In the genomic region with DNA sequence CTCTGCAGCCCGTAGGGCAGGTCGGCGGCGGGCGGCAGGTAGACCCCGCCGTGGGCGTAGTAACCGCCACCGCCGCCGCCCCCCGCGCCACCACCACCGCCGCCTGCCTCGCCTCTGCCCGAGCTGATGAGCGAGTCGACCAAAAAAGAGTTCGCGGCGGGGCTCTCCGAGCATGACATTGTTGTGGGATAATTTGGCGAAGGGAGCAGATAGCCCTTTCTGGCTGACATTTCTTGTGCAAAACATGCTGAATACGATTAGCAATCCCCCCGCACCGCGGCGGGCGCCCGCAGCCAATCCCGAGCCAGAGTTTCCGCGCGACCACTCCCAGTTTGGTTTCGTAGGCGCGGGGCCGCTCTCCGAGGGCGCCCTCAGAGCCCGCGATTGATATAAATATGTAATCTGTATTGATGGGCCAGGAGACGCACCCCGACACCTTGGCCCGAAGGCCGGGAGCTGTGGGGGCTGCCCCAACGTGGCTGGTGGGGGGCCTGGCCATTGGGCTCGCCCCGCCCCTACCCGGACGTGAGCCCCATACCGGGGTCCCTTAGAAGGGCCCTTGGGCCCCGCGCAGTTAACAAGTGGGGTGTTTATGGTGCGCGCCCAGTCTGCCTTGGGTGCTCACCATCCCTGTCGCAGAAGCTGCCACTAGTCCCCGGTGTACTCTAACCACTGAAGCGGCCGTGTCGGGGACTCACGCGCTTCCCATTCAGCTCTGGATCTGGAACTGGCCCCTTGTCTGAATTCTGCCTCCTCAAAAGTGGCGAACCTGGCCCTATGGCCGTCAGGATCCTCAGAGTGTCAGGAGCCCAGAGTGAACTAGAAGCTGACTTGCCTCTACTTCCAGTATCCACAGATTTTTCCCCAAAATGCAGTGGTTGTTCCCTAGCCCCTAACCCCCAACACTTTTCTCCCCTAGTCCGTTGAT, we compare ENCODE assay signal across 9 cellular contexts. TPM values are rescaled to one million over a fixed set of nuclear protein-coding genes. Genes with fewer than 3 reads are reported as not detected.
DNase-seq lines count a peak whose midpoint lies in the region; ATAC-seq and TF ChIP-seq lines count a peak whose summit lies in the region.
"Had no signal": no experiment of that assay in that cellular context is flagged by ENCODE, and none has a peak within 500 bp of the region (broad histone marks: within the 10 kb centered on the region; RNA-seq: fewer than 3 reads in every experiment).

A gene (minus strand): TSS at position 244 of the 928 bp plus-strand sequence. CDS start 14 bp downstream, at position 230.

- H3K27ac ChIP-seq in right atrium auricular region: no peak within 1 kb of the TSS
- peak within 1 kb of the TSS in 15 of 21 experiments; percentile 0 to 97 (median 70) for H3K27ac ChIP-seq in skin epidermis

- H3K36me3 ChIP-seq in right atrium auricular region: no peaks in the 10 kb centered on the region

- H3K4me1 Mint-ChIP-seq in T-cell: peaks cover 17 to 29% (median 25%) of the 10 kb centered on the region in 3 donors

- CTCF ChIA-PET in T-cell (lab: Charles Lee): interaction anchor here in 1 of 2 donors (1.5 kb wide), 1 partner anchor 22 kb away, joined by 6 read pairs; no protein-coding TSS in a partner anchor

- peaks cover 0 to 35% of the 10 kb centered on the region in 2 donors for H3K4me1 ChIP-seq in right atrium auricular region

- peak within 1 kb of the TSS; percentile 20 to 46 for H3K4me3 ChIP-seq in right atrium auricular region
- peak within 1 kb of the TSS; percentile 37 to 49 (median 45) for H3K4me3 ChIP-seq in skin epidermis

- peak; percentile 50 for DNase-seq in activated effector memory CD4-positive, alpha-beta T cell treated with anti-CD3 and anti-CD28 coated beads, Interleukin-2, amount 50 U/mL, for 16 hours
- no peak for DNase-seq in activated effector memory CD4-positive, alpha-beta T cell treated with Interleukin-2 at 50 U/mL for 16 hours
- DNase-seq in T-cell: peak in 4 of 34 experiments; percentile 0 to 23 (median 12)
- no peak for DNase-seq in right atrium auricular region (ENCODE audit: low spot score)
- no peak for DNase-seq in cortex of kidney (lab: John Stamatoyannopoulos, UW)
- no peak for DNase-seq in stimulated activated naive CD4-positive, alpha-beta T cell (lab: John Stamatoyannopoulos, UW)

- POLR2A ChIA-PET in T-cell (lab: Charles Lee): no interaction called here

- no peaks in the 10 kb centered on the region for H3K36me3 Mint-ChIP-seq in T-cell

- ATAC-seq in T-cell (replicated peaks in 1 of 4): no peak
- ATAC-seq in GM19328 (IDR thresholded peaks at IDR 0.05; ENCODE audit: unreplicated experiment): no peak

- peak within 1 kb of the TSS in 1 of 2 donors; percentile 59 for H3K27ac Mint-ChIP-seq in T-cell

- H3K4me3 Mint-ChIP-seq in T-cell: peak within 1 kb of the TSS; percentile 31 to 73 (median 56)

- no peak for TF ChIP-seq CTCF in right atrium auricular region (IDR thresholded peaks at IDR 0.05)

- H3K27me3 ChIP-seq in right atrium auricular region: peaks cover 61 to 75% of the 10 kb centered on the region in 2 donors

- H3K9me3 ChIP-seq in right atrium auricular region: no peaks in the 10 kb centered on the region

- H3K27me3 Mint-ChIP-seq in T-cell: peaks cover 47 to 77% of the 10 kb centered on the region in 2 donors

- no peaks in the 10 kb centered on the region for H3K9me3 Mint-ChIP-seq in T-cell

RNA-seq across cellular contexts. Expression of the gene that starts here (rescaled TPM):
- under 1 TPM in 3 of 5 donors, not detected in 2; 0.36 to 0.75 (median 0.51) TPM for total RNA-seq in T-cell
- total RNA-seq in right atrium auricular region: not detected
- total RNA-seq: temporal lobe had no signal

Comparison
In these comparisons a context has a peak if more than half of its experiments do, and no peak if none do; other contexts are left out.
1. H3K27ac ChIP-seq: peak in skin epidermis (15 of 21); none in right atrium auricular region (0 of 2).